In genomic region chr1:33176362-33176850, GRCh38 we compare ENCODE assay signal across 13 cellular contexts. TPM values are rescaled to one million over a fixed set of nuclear protein-coding genes. Genes with fewer than 3 reads are reported as not detected.
A peak's percentile ranks its signal among the peaks of the same experiment; 100 is the strongest.
DNase-seq lines count a peak whose midpoint lies in the region; ATAC-seq and TF ChIP-seq lines count a peak whose summit lies in the region.
"Had no signal": no experiment of that assay in that cellular context is flagged by ENCODE, and none has a peak within 500 bp of the region (broad histone marks: within the 10 kb centered on the region; RNA-seq: fewer than 3 reads in every experiment).

No MANE protein-coding gene starts in this region.

- no peaks in the 10 kb centered on the region for H3K9me3 ChIP-seq in hepatocyte (ENCODE audit: low read depth)

- H3K27ac Mint-ChIP-seq in nephron (peak overlapping the region; percentile 87 to 95 (median 89)), T-cell (no peak overlapping the region)
- H3K27ac Mint-ChIP-seq: activated naive CD8-positive, alpha-beta T cell treated with anti-CD3 and anti-CD28 coated beads, Interleukin-2, amount 10 ng/mL, durations not matched to agents 7 days and 5 days had no signal

- peak overlapping the region; percentile 65 for H3K27ac ChIP-seq in cingulate gyrus (ENCODE audit: low read depth, low read length)
- H3K27ac ChIP-seq in hepatocyte = no peak overlapping the region

- in situ Hi-C loops in KBM-7 (cut with MboI; ENCODE audit: low pct_unique_long_range_greater_than_20kb, low sequenced_read_pairs) = no loop called here

- H3K4me1 Mint-ChIP-seq in nephron = peaks cover 57% of the 10 kb centered on the region
- H3K4me1 Mint-ChIP-seq in T-cell = peaks cover 42 to 43% (median 42%) of the 10 kb centered on the region in 3 donors

- no peaks in the 10 kb centered on the region for H3K36me3 ChIP-seq in hepatocyte (replicated peaks; ENCODE audit: insufficient read depth, low read depth)

- DNase-seq in COLO668 (lab: John Stamatoyannopoulos, UW; ENCODE audit: unreplicated experiment) (peak; percentile 78), NCI-H2107 treated with DMSO at 0.1 percent for 48 hours (lab: John Stamatoyannopoulos, UW; ENCODE audit: unreplicated experiment) (peak; percentile 24), T-cell (no peak), hepatocyte (ENCODE audit: low spot score) (no peak), NCI-H2227 (lab: John Stamatoyannopoulos, UW; ENCODE audit: unreplicated experiment) (no peak), KBM-7 (no peak)
- DNase-seq: activated naive CD8-positive, alpha-beta T cell treated with anti-CD3 and anti-CD28 coated beads, Interleukin-2, amount 10 ng/mL, durations not matched to agents 7 days and 5 days; GDM1; NCI-H1436; stimulated activated CD4-positive, alpha-beta T cell treated with anti-CD3 and anti-CD28 coated beads, Interleukin-1b, Interleukin-23, amount 100 ng/mL, for 48 hours; T-helper 9 cell had no signal

- H3K9me2 ChIP-seq in hepatocyte (replicated peaks; ENCODE audit: insufficient read depth) = no peaks in the 10 kb centered on the region

- H3K4me1 ChIP-seq in hepatocyte (ENCODE audit: insufficient read depth) = no peaks in the 10 kb centered on the region

- no peak for ATAC-seq in T-cell (replicated peaks in 1 of 4)

- no peak overlapping the region for H3K4me3 ChIP-seq in hepatocyte

- H3K9me3 Mint-ChIP-seq in nephron (no peaks in the 10 kb centered on the region), T-cell (no peaks in the 10 kb centered on the region)
- H3K9me3 Mint-ChIP-seq: activated naive CD8-positive, alpha-beta T cell treated with anti-CD3 and anti-CD28 coated beads, Interleukin-2, amount 10 ng/mL, durations not matched to agents 7 days and 5 days had no signal

- TF ChIP-seq CTCF in nephron (IDR thresholded peaks at IDR 0.05; ENCODE audit: unreplicated experiment in 3 of 3) (no peak), hepatocyte (IDR thresholded peaks at IDR 0.05; ENCODE audit: poor library complexity) (no peak)

- H3K27me3 ChIP-seq in hepatocyte = no peaks in the 10 kb centered on the region

- no peaks in the 10 kb centered on the region for H4K20me1 ChIP-seq in hepatocyte (ENCODE audit: insufficient read depth, poor library complexity, severe bottlenecking)

- peaks cover 4% of the 10 kb centered on the region for H3K36me3 Mint-ChIP-seq in nephron (ENCODE audit: low read depth)
- peaks cover 19% of the 10 kb centered on the region for H3K36me3 Mint-ChIP-seq in T-cell

- POLR2A ChIA-PET in T-cell (lab: Charles Lee) = no interaction called here

- WGBS in hepatocyte (ENCODE audit: low lambda C conversion rate, missing lambda C conversion rate) = 83% methylated on average over 11 of the region's 11 CpGs

- peak overlapping the region in 1 of 3 experiments; percentile 64 for H3K4me3 Mint-ChIP-seq in nephron
- no peak overlapping the region for H3K4me3 Mint-ChIP-seq in T-cell
- H3K4me3 Mint-ChIP-seq: activated naive CD8-positive, alpha-beta T cell treated with anti-CD3 and anti-CD28 coated beads, Interleukin-2, amount 10 ng/mL, durations not matched to agents 7 days and 5 days had no signal

- no peaks in the 10 kb centered on the region for H3K27me3 Mint-ChIP-seq in nephron (ENCODE audit: low read depth)
- H3K27me3 Mint-ChIP-seq in T-cell = no peaks in the 10 kb centered on the region
- H3K27me3 Mint-ChIP-seq: activated naive CD8-positive, alpha-beta T cell treated with anti-CD3 and anti-CD28 coated beads, Interleukin-2, amount 10 ng/mL, durations not matched to agents 7 days and 5 days had no signal

- H2AFZ ChIP-seq in hepatocyte = no peak overlapping the region

- no peak overlapping the region for H3K4me2 ChIP-seq in hepatocyte

- CTCF ChIA-PET in T-cell (lab: Charles Lee) = interaction anchor here in 1 of 2 donors (0.6 kb wide), 1 partner anchor 10 kb away, joined by 3 read pairs; no protein-coding TSS in a partner anchor

- H3K79me2 ChIP-seq in hepatocyte = no peaks in the 10 kb centered on the region

RNA-seq across cellular contexts. Expression of gene TRIM62, which starts 5.4 kb away (rescaled TPM):
- 10 to 100 TPM; 20.3 to 31.8 (median 24.3) TPM for total RNA-seq in T-cell
- total RNA-seq in hepatocyte = 2.1 and 2.5 TPM in 2 replicates
- 1.3 and 4.2 TPM in 2 replicates for polyA plus RNA-seq in hepatocyte

Comparison
In these comparisons a context has a peak if more than half of its experiments do, and no peak if none do; other contexts are left out.
1. DNase-seq: peak in COLO668 (single experiment) and NCI-H2107 treated with DMSO at 0.1 percent for 48 hours (single experiment); none in T-cell (0 of 34), hepatocyte (single experiment), NCI-H2227 (single experiment) and KBM-7 (single experiment).
2. H3K27ac Mint-ChIP-seq: peak in nephron (3 of 3); none in T-cell (0 of 2).